Comparison of ENCODE assay signal across 8 cellular contexts in genomic region chr7:25216837-25217236, GRCh38. TPM values are rescaled to one million over a fixed set of nuclear protein-coding genes. Genes with fewer than 3 reads are reported as not detected.
DNase-seq lines count a peak whose midpoint lies in the region; ATAC-seq, FAIRE-seq and TF ChIP-seq lines count a peak whose summit lies in the region.

No MANE protein-coding gene starts in this region.

- intact Hi-C loops in GM12878 (cut with micrococcal nuclease; ENCODE audit: unreplicated experiment) (no loop called here), vagina (cut with DNase I) (no loop called here)

- TF ChIP-seq POLR2A in GM12878 (IDR thresholded peaks at IDR 0.05; ENCODE audit: low read depth, low read length): no peak
- no peak for TF ChIP-seq POLR2A in vagina (IDR thresholded peaks at IDR 0.05)

- no peak for FAIRE-seq in GM12878 (lab: Jason Lieb, UNC)

- DNase-seq in AG09319 (ENCODE audit: extremely low read depth, low read depth) (no peak), GM20000 (ENCODE audit: low spot score) (peak; percentile 38), NCI-H2171 treated with DMSO at 0.1 percent for 48 hours (lab: John Stamatoyannopoulos, UW) (peak; percentile 44), GM12878 (ENCODE audit: low read depth, low spot score) (peak; percentile 11), left kidney (ENCODE audit: low read depth, low spot score) (peak; percentile 74), vagina (ENCODE audit: extremely low spot score in 2 of 2) (no peak)

- no peaks in the 10 kb centered on the region for H3K79me2 ChIP-seq in GM12878 (ENCODE audit: control insufficient read depth, insufficient read depth, low read length)

- no peaks in the 10 kb centered on the region; a peak in 2 of 4 replicates for H3K27me3 ChIP-seq in GM12878 (replicated peaks in 1 of 2; ENCODE audit: control insufficient read depth in 2 of 2, insufficient read depth in 2 of 2, low read length in 1 of 2)
- H3K27me3 ChIP-seq in vagina: no peaks in the 10 kb centered on the region

- 2% methylated on average over 2 of the region's 2 CpGs for WGBS in GM12878 (ENCODE audit: insufficient coverage, insufficient replicate concordance, low lambda C conversion rate, missing lambda C conversion rate)

- H3K4me3 ChIP-seq in GM12878: no peak overlapping the region
- no peak overlapping the region for H3K4me3 ChIP-seq in vagina

- H2AFZ ChIP-seq in GM12878 (ENCODE audit: control insufficient read depth, low read depth, low read length): no peak overlapping the region

- POLR2A ChIA-PET in GM12878 (lab: Charles Lee): interaction anchor here (1.0 kb wide), 1 partner anchor 30 kb away, joined by 3 read pairs; no protein-coding TSS in a partner anchor

- no peaks in the 10 kb centered on the region for H3K36me3 ChIP-seq in GM12878 (ENCODE audit: control insufficient read depth in 2 of 2, insufficient read depth in 2 of 2, low read length in 1 of 2)
- no peaks in the 10 kb centered on the region for H3K36me3 ChIP-seq in vagina

- H4K20me1 ChIP-seq in GM12878 (ENCODE audit: control insufficient read depth, insufficient read depth): no peaks in the 10 kb centered on the region

- H3K9ac ChIP-seq in GM12878 (ENCODE audit: control insufficient read depth, insufficient read depth, low read length): no peak overlapping the region

- TF ChIP-seq RAD21 in GM12878 (IDR thresholded peaks at IDR 0.05; ENCODE audit: insufficient read depth, low read depth, low read length): 0 out of 2 replicates have a peak, but pooled peaks have one; percentile 3

- TF ChIP-seq CTCF in AG09319 (IDR thresholded peaks at IDR 0.05; ENCODE audit: low read depth, low read length): peak; percentile 77
- peak; percentile 69 for TF ChIP-seq CTCF in GM20000 (IDR thresholded peaks at IDR 0.05; ENCODE audit: extremely low read depth, missing control alignments)
- peak; percentile 62 to 74 (median 63) for TF ChIP-seq CTCF in GM12878 (IDR thresholded peaks at IDR 0.05 in 2 of 3, conservative IDR thresholded peaks at IDR 0.05 in 1 of 3; ENCODE audit: control insufficient read depth in 2 of 3, extremely low read depth in 1 of 3, insufficient read depth in 1 of 3, low read depth in 3 of 3, low read length in 3 of 3)
- peak in 2 of 3 experiments; percentile 36 to 67 for TF ChIP-seq CTCF in vagina (IDR thresholded peaks at IDR 0.05)

- no peaks in the 10 kb centered on the region for H3K9me3 ChIP-seq in GM12878 (replicated peaks; ENCODE audit: control insufficient read depth, insufficient read depth, low read length)
- no peaks in the 10 kb centered on the region for H3K9me3 ChIP-seq in vagina

- CTCF ChIA-PET in GM12878 (lab: Yijun Ruan, JAX): interaction anchor here (0.6 to 2.5 kb wide), 21 partner anchors 8 to 779 kb away, joined by 3 to 19 read pairs (median 4); partner anchors contain the start of gene NPVF

- SMC1A ChIA-PET in GM12878 (lab: Charles Lee; ENCODE audit: uncharacterized antibody, unreplicated experiment): interaction anchor here (1.0 to 1.5 kb wide), 3 partner anchors 12 to 42 kb away, joined by 3 to 4 read pairs (median 4); partner anchors contain the start of gene NPVF

- TF ChIP-seq EP300 in GM12878 (IDR thresholded peaks at IDR 0.05; ENCODE audit: borderline replicate concordance in 1 of 2, control insufficient read depth in 1 of 2, low read depth in 2 of 2, low read length in 2 of 2): no peak

- no peak overlapping the region for H3K27ac ChIP-seq in GM12878 (ENCODE audit: control insufficient read depth, insufficient read depth)
- no peak overlapping the region for H3K27ac ChIP-seq in vagina

- BruUV-seq in GM12878 (replicated peaks; lab: Mats Ljungman, UMichigan): no TSS peak

- no peak overlapping the region for H3K4me2 ChIP-seq in GM12878 (ENCODE audit: control insufficient read depth, insufficient read depth)

- in situ Hi-C loops in GM12878 (cut with MboI): no loop called here

- ATAC-seq in GM12878: peak; percentile 77
- ATAC-seq in HG03571 (IDR thresholded peaks at IDR 0.05; ENCODE audit: unreplicated experiment): no peak
- ATAC-seq in GM19351 (IDR thresholded peaks at IDR 0.05; ENCODE audit: unreplicated experiment): no peak

- RAD21 ChIA-PET in GM12878 (lab: Charles Lee; ENCODE audit: unreplicated experiment): no interaction called here

- H3K4me1 ChIP-seq in GM12878 (ENCODE audit: control insufficient read depth, insufficient read depth, low read length): no peaks in the 10 kb centered on the region
- H3K4me1 ChIP-seq in vagina: no peaks in the 10 kb centered on the region

TF ChIP-seq in GM12878, 131 proteins besides CTCF, POLR2A, EP300 and RAD21:
- TF ChIP-seq CHD2 (IDR thresholded peaks at IDR 0.05; ENCODE audit: borderline replicate concordance, low read depth, low read length): no peak
- no peak for TF ChIP-seq SMARCA5 (IDR thresholded peaks at IDR 0.05)
- TF ChIP-seq, protein P1, sequence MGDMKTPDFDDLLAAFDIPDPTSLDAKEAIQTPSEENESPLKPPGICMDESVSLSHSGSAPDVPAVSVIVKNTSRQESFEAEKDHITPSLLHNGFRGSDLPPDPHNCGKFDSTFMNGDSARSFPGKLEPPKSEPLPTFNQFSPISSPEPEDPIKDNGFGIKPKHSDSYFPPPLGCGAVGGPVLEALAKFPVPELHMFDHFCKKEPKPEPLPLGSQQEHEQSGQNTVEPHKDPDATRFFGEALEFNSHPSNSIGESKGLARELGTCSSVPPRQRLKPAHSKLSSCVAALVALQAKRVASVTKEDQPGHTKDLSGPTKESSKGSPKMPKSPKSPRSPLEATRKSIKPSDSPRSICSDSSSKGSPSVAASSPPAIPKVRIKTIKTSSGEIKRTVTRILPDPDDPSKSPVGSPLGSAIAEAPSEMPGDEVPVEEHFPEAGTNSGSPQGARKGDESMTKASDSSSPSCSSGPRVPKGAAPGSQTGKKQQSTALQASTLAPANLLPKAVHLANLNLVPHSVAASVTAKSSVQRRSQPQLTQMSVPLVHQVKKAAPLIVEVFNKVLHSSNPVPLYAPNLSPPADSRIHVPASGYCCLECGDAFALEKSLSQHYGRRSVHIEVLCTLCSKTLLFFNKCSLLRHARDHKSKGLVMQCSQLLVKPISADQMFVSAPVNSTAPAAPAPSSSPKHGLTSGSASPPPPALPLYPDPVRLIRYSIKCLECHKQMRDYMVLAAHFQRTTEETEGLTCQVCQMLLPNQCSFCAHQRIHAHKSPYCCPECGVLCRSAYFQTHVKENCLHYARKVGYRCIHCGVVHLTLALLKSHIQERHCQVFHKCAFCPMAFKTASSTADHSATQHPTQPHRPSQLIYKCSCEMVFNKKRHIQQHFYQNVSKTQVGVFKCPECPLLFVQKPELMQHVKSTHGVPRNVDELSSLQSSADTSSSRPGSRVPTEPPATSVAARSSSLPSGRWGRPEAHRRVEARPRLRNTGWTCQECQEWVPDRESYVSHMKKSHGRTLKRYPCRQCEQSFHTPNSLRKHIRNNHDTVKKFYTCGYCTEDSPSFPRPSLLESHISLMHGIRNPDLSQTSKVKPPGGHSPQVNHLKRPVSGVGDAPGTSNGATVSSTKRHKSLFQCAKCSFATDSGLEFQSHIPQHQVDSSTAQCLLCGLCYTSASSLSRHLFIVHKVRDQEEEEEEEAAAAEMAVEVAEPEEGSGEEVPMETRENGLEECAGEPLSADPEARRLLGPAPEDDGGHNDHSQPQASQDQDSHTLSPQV (IDR thresholded peaks at IDR 0.05): peak; percentile 34; the same call in 1 of the 2 replicates
- TF ChIP-seq SRF (IDR thresholded peaks at IDR 0.05; ENCODE audit: low read depth in 2 of 2, low read length in 2 of 2): no peak
- TF ChIP-seq MTA2 (IDR thresholded peaks at IDR 0.05; ENCODE audit: low read depth): no peak
- TF ChIP-seq MEF2B (IDR thresholded peaks at IDR 0.05; ENCODE audit: partially characterized antibody, poor library complexity, severe bottlenecking): no peak
- no peak for TF ChIP-seq BRCA1 (IDR thresholded peaks at IDR 0.05; ENCODE audit: low read depth, low read length)
TF ChIP-seq in GM12878: peak in this region for 1.

RNA-seq across cellular contexts. Expression of gene NPVF, which starts 11.4 kb away (rescaled TPM):
- not detected in 2 replicates for total RNA-seq in GM12878 (2013; cell fraction: nucleolus; rRNA removed)
- total RNA-seq in GM12878 (2014; rRNA removed) (not detected in 2 replicates), GM12878 (2014; rRNA removed; fragmentation: Illumina TruSeq; extraction: Trizol) (not detected in 2 replicates), GM12878 (2021) (not detected in 2 replicates), vagina (not detected)
- not detected for polyA plus RNA-seq in GM12878 (2011; ENCODE audit: low read depth)
- polyA plus RNA-seq in GM12878 (2011; rRNA removed) (not detected in 2 replicates), GM12878 (2014; fragmentation: Illumina TruSeq; extraction: Trizol) (not detected in 2 replicates), GM12878 (2014; fragmentation: Nextera tagmentation; extraction: Ambion mirVana) (not detected), GM12878 (2014; rRNA removed) (not detected in 2 replicates), GM12878 (2016; fragmentation: Nextera tagmentation; extraction: Ambion mirVana) (not detected)
- polyA plus RNA-seq in GM12878 (2011; cell fraction: cytosol; rRNA removed): not detected in 2 replicates
- not detected in 2 replicates for polyA plus RNA-seq in GM12878 (2011; cell fraction: nucleus; rRNA removed)
- not detected in 2 replicates for polyA plus RNA-seq in GM12878 (2012)
- polyA minus RNA-seq in GM12878 (2011; rRNA and poly(A)+ RNA removed): not detected in 2 replicates
- polyA minus RNA-seq in GM12878 (2011; cell fraction: cytosol; rRNA and poly(A)+ RNA removed): not detected in 2 replicates
- not detected in 2 replicates for polyA minus RNA-seq in GM12878 (2011; cell fraction: nucleus; rRNA and poly(A)+ RNA removed)

Comparison
In these comparisons a context has a peak if more than half of its experiments do, and no peak if none do; other contexts are left out.
1. DNase-seq: peak in GM20000 (single experiment), NCI-H2171 treated with DMSO at 0.1 percent for 48 hours (single experiment), GM12878 (single experiment) and left kidney (single experiment); none in AG09319 (single experiment) and vagina (0 of 2).
2. Peak in every context shown above with its lines, with median percentiles within 50 percentile points of each other: CTCF ChIP-seq.